ENCODE assay signal across 1 cellular context in the genomic region with DNA sequence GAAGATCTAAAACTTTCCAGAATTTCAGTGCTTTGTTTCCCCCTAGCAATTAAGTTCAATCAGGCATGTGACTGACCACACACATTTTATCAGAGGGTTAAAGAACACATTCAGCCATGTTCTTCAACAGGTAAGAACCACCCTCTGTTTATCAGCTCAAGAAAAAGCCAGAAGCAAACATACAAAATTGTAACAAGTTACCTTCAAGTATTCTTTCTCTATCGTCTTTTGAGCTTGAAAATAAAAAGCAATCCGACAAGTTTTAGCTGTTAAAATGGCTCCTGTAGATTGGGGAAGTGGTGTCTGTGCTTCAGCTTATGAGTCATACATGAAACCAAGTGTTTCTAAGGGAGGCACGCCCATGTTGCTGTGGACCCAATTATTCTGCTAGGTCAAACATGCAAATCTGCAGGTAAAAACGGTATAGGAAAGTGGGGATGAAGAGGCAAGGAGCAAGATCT.
TF ChIP-seq lines count a peak whose summit lies in the region.

A gene (minus strand): TSS at position 290 of the 461 bp plus-strand sequence. CDS start 37,262 bp downstream, outside the sequence.

TF ChIP-seq in GM12878, 131 proteins besides CTCF, POLR2A, EP300 and RAD21 (continued from another document and continues in another):
- TF ChIP-seq, protein P1, sequence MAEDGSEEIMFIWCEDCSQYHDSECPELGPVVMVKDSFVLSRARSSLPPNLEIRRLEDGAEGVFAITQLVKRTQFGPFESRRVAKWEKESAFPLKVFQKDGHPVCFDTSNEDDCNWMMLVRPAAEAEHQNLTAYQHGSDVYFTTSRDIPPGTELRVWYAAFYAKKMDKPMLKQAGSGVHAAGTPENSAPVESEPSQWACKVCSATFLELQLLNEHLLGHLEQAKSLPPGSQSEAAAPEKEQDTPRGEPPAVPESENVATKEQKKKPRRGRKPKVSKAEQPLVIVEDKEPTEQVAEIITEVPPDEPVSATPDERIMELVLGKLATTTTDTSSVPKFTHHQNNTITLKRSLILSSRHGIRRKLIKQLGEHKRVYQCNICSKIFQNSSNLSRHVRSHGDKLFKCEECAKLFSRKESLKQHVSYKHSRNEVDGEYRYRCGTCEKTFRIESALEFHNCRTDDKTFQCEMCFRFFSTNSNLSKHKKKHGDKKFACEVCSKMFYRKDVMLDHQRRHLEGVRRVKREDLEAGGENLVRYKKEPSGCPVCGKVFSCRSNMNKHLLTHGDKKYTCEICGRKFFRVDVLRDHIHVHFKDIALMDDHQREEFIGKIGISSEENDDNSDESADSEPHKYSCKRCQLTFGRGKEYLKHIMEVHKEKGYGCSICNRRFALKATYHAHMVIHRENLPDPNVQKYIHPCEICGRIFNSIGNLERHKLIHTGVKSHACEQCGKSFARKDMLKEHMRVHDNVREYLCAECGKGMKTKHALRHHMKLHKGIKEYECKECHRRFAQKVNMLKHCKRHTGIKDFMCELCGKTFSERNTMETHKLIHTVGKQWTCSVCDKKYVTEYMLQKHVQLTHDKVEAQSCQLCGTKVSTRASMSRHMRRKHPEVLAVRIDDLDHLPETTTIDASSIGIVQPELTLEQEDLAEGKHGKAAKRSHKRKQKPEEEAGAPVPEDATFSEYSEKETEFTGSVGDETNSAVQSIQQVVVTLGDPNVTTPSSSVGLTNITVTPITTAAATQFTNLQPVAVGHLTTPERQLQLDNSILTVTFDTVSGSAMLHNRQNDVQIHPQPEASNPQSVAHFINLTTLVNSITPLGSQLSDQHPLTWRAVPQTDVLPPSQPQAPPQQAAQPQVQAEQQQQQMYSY (CRISPR knock-in tag; IDR thresholded peaks at IDR 0.05) = no peak
- TF ChIP-seq NR2C2 (IDR thresholded peaks at IDR 0.05; ENCODE audit: borderline replicate concordance, control insufficient read depth, insufficient read length, low read depth) (no peak), GABPA (IDR thresholded peaks at IDR 0.05; ENCODE audit: low read depth) (no peak), SUZ12 (IDR thresholded peaks at IDR 0.05; ENCODE audit: unreplicated experiment) (no peak), SMAD1 (IDR thresholded peaks at IDR 0.05; ENCODE audit: low read depth, partially characterized antibody) (peak; percentile 84), ZNF207 (IDR thresholded peaks at IDR 0.05; ENCODE audit: borderline replicate concordance) (no peak; the same call in 1 of the 2 replicates), ZNF274 (IDR thresholded peaks at IDR 0.05; ENCODE audit: insufficient read depth, insufficient read length) (no peak), NR2F1 (conservative IDR thresholded peaks at IDR 0.05) (peak; percentile 52; the same call in 1 of the 2 replicates), RELA (IDR thresholded peaks at IDR 0.05; ENCODE audit: borderline replicate concordance, partially characterized antibody) (no peak), KDM1A (IDR thresholded peaks at IDR 0.05; ENCODE audit: borderline replicate concordance) (no peak), SRF (IDR thresholded peaks at IDR 0.05; ENCODE audit: low read depth in 2 of 2, low read length in 2 of 2) (peak in 1 of 2 experiments; percentile 40; a peak in 1 of 4 replicates), ZSCAN29 (IDR thresholded peaks at IDR 0.05) (no peak), SIN3A (IDR thresholded peaks at IDR 0.05; ENCODE audit: low read depth, low read length) (no peak), ZNF384 (IDR thresholded peaks at IDR 0.05; ENCODE audit: borderline replicate concordance, low read depth, low read length) (no peak), PML (IDR thresholded peaks at IDR 0.05; ENCODE audit: low read length) (peak; percentile 90), CBX5 (IDR thresholded peaks at IDR 0.05; ENCODE audit: low read depth) (0 out of 2 replicates have a peak, but pooled peaks have one; percentile 73), TARDBP (IDR thresholded peaks at IDR 0.05; ENCODE audit: borderline replicate concordance) (no peak), TCF7 (IDR thresholded peaks at IDR 0.05; ENCODE audit: borderline replicate concordance) (no peak; the same call in 1 of the 2 replicates), NFIC (IDR thresholded peaks at IDR 0.05; ENCODE audit: low read depth, low read length) (peak; percentile 90), EGR1 (IDR thresholded peaks at IDR 0.05; ENCODE audit: borderline replicate concordance in 1 of 2, low read depth in 2 of 2, low read length in 2 of 2) (no peak), ZBED1 (IDR thresholded peaks at IDR 0.05; ENCODE audit: borderline replicate concordance) (peak; percentile 70; the same call in 1 of the 2 replicates), CBFB (IDR thresholded peaks at IDR 0.05; ENCODE audit: low read depth) (peak; percentile 67; the same call in 1 of the 2 replicates), ATF7 (IDR thresholded peaks at IDR 0.05; ENCODE audit: low read depth) (peak; percentile 89), CREM (IDR thresholded peaks at IDR 0.05; ENCODE audit: low read depth) (peak; percentile 47; the same call in 1 of the 2 replicates), SPI1 (IDR thresholded peaks at IDR 0.05; ENCODE audit: borderline replicate concordance, insufficient read depth, low read depth, low read length) (peak; percentile 100), DPF2 (IDR thresholded peaks at IDR 0.05) (peak; percentile 96), KAT2A (conservative IDR thresholded peaks at IDR 0.05; ENCODE audit: control insufficient read depth, low read depth, low read length) (no peak), ETV6 (conservative IDR thresholded peaks at IDR 0.05 in 1 of 2, IDR thresholded peaks at IDR 0.05 in 1 of 2; ENCODE audit: borderline replicate concordance in 1 of 2, low read depth in 1 of 2) (peak in 1 of 2 experiments; percentile 56; a peak in 1 of 4 replicates), MXI1 (IDR thresholded peaks at IDR 0.05; ENCODE audit: low read depth, low read length) (peak; percentile 86; the same call in 1 of the 2 replicates), TCF12 (IDR thresholded peaks at IDR 0.05; ENCODE audit: low read depth, low read length) (no peak), BACH1 (IDR thresholded peaks at IDR 0.05; ENCODE audit: borderline replicate concordance) (peak; percentile 78; the same call in 1 of the 2 replicates), NBN (IDR thresholded peaks at IDR 0.05) (peak; percentile 88; the same call in 1 of the 2 replicates), PAX5 (IDR thresholded peaks at IDR 0.05; ENCODE audit: borderline replicate concordance, low read depth, low read length) (peak; percentile 70), ZNF217 (IDR thresholded peaks at IDR 0.05) (peak; percentile 69), EZH2 (IDR thresholded peaks at IDR 0.05; ENCODE audit: borderline replicate concordance, control insufficient read depth, low read depth, low read length) (no peak), CHD2 (IDR thresholded peaks at IDR 0.05; ENCODE audit: borderline replicate concordance, low read depth, low read length) (0 out of 2 replicates have a peak, but pooled peaks have one; percentile 64), SMC3 (IDR thresholded peaks at IDR 0.05; ENCODE audit: borderline replicate concordance, low read length) (no peak; the same call in 1 of the 2 replicates), RAD51 (IDR thresholded peaks at IDR 0.05) (peak; percentile 89), BMI1 (IDR thresholded peaks at IDR 0.05; ENCODE audit: borderline replicate concordance) (peak; percentile 79)
- TF ChIP-seq, protein P2, sequence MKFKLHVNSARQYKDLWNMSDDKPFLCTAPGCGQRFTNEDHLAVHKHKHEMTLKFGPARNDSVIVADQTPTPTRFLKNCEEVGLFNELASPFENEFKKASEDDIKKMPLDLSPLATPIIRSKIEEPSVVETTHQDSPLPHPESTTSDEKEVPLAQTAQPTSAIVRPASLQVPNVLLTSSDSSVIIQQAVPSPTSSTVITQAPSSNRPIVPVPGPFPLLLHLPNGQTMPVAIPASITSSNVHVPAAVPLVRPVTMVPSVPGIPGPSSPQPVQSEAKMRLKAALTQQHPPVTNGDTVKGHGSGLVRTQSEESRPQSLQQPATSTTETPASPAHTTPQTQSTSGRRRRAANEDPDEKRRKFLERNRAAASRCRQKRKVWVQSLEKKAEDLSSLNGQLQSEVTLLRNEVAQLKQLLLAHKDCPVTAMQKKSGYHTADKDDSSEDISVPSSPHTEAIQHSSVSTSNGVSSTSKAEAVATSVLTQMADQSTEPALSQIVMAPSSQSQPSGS (IDR thresholded peaks at IDR 0.05; ENCODE audit: low read length) = peak; percentile 79
- TF ChIP-seq, protein P3, sequence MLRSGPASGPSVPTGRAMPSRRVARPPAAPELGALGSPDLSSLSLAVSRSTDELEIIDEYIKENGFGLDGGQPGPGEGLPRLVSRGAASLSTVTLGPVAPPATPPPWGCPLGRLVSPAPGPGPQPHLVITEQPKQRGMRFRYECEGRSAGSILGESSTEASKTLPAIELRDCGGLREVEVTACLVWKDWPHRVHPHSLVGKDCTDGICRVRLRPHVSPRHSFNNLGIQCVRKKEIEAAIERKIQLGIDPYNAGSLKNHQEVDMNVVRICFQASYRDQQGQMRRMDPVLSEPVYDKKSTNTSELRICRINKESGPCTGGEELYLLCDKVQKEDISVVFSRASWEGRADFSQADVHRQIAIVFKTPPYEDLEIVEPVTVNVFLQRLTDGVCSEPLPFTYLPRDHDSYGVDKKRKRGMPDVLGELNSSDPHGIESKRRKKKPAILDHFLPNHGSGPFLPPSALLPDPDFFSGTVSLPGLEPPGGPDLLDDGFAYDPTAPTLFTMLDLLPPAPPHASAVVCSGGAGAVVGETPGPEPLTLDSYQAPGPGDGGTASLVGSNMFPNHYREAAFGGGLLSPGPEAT (IDR thresholded peaks at IDR 0.05; ENCODE audit: low read depth) = peak; percentile 86; the same call in 1 of the 2 replicates
- TF ChIP-seq, protein P4, sequence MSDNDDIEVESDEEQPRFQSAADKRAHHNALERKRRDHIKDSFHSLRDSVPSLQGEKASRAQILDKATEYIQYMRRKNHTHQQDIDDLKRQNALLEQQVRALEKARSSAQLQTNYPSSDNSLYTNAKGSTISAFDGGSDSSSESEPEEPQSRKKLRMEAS (IDR thresholded peaks at IDR 0.05; ENCODE audit: low read depth, low read length) = peak; percentile 65; the same call in 1 of the 2 replicates
- TF ChIP-seq, protein P5, sequence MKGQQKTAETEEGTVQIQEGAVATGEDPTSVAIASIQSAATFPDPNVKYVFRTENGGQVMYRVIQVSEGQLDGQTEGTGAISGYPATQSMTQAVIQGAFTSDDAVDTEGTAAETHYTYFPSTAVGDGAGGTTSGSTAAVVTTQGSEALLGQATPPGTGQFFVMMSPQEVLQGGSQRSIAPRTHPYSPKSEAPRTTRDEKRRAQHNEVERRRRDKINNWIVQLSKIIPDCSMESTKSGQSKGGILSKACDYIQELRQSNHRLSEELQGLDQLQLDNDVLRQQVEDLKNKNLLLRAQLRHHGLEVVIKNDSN (IDR thresholded peaks at IDR 0.05; ENCODE audit: borderline replicate concordance, extremely low read length, insufficient read depth, low read depth, low read length) = no peak
- TF ChIP-seq, protein P6, sequence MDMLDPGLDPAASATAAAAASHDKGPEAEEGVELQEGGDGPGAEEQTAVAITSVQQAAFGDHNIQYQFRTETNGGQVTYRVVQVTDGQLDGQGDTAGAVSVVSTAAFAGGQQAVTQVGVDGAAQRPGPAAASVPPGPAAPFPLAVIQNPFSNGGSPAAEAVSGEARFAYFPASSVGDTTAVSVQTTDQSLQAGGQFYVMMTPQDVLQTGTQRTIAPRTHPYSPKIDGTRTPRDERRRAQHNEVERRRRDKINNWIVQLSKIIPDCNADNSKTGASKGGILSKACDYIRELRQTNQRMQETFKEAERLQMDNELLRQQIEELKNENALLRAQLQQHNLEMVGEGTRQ (IDR thresholded peaks at IDR 0.05; ENCODE audit: borderline replicate concordance, low read depth, low read length) = no peak
- TF ChIP-seq, protein P7, sequence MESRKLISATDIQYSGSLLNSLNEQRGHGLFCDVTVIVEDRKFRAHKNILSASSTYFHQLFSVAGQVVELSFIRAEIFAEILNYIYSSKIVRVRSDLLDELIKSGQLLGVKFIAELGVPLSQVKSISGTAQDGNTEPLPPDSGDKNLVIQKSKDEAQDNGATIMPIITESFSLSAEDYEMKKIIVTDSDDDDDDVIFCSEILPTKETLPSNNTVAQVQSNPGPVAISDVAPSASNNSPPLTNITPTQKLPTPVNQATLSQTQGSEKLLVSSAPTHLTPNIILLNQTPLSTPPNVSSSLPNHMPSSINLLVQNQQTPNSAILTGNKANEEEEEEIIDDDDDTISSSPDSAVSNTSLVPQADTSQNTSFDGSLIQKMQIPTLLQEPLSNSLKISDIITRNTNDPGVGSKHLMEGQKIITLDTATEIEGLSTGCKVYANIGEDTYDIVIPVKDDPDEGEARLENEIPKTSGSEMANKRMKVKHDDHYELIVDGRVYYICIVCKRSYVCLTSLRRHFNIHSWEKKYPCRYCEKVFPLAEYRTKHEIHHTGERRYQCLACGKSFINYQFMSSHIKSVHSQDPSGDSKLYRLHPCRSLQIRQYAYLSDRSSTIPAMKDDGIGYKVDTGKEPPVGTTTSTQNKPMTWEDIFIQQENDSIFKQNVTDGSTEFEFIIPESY (IDR thresholded peaks at IDR 0.05) = no peak
- TF ChIP-seq, protein P8, sequence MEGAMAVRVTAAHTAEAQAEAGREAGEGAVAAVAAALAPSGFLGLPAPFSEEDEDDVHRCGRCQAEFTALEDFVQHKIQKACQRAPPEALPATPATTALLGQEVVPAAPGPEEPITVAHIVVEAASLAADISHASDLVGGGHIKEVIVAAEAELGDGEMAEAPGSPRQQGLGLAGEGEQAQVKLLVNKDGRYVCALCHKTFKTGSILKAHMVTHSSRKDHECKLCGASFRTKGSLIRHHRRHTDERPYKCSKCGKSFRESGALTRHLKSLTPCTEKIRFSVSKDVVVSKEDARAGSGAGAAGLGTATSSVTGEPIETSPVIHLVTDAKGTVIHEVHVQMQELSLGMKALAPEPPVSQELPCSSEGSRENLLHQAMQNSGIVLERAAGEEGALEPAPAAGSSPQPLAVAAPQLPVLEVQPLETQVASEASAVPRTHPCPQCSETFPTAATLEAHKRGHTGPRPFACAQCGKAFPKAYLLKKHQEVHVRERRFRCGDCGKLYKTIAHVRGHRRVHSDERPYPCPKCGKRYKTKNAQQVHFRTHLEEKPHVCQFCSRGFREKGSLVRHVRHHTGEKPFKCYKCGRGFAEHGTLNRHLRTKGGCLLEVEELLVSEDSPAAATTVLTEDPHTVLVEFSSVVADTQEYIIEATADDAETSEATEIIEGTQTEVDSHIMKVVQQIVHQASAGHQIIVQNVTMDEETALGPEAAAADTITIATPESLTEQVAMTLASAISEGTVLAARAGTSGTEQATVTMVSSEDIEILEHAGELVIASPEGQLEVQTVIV (IDR thresholded peaks at IDR 0.05; ENCODE audit: borderline replicate concordance, partially characterized antibody) = no peak
- TF ChIP-seq, protein P9, sequence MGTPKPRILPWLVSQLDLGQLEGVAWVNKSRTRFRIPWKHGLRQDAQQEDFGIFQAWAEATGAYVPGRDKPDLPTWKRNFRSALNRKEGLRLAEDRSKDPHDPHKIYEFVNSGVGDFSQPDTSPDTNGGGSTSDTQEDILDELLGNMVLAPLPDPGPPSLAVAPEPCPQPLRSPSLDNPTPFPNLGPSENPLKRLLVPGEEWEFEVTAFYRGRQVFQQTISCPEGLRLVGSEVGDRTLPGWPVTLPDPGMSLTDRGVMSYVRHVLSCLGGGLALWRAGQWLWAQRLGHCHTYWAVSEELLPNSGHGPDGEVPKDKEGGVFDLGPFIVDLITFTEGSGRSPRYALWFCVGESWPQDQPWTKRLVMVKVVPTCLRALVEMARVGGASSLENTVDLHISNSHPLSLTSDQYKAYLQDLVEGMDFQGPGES (IDR thresholded peaks at IDR 0.05) = no peak
